In genomic region chr11:58573451-58574104, GRCh38 we compare ENCODE assay signal across 8 cellular contexts. TPM values are rescaled to one million over a fixed set of nuclear protein-coding genes. Genes with fewer than 3 reads are reported as not detected.
DNase-seq lines count a peak whose midpoint lies in the region; ATAC-seq and TF ChIP-seq lines count a peak whose summit lies in the region.

No MANE protein-coding gene starts in this region.

- no peak overlapping the region for H3K9ac ChIP-seq in HCT116 (ENCODE audit: low read length)

- ATAC-seq in HCT116, result no peak

- CTCF ChIA-PET in HCT116 (lab: Charles Lee), result no interaction called here
- CTCF ChIA-PET in Caco-2 (lab: Charles Lee), result no interaction called here

- H3K27me3 Mint-ChIP-seq in activated T-cell treated with anti-CD3 and anti-CD28 coated beads, Interleukin-2, amount 50 U/mL, for 24 hours, result no peaks in the 10 kb centered on the region
- H3K27me3 Mint-ChIP-seq in Caco-2 (ENCODE audit: insufficient read depth, unreplicated experiment), result no peaks in the 10 kb centered on the region

- intact Hi-C loops in HCT116 (cut with micrococcal nuclease), result no loop called here
- intact Hi-C loops in Caco-2 (cut with micrococcal nuclease; ENCODE audit: unreplicated experiment), result no loop called here

- peak overlapping the region; percentile 52 for H3K4me2 ChIP-seq in HCT116 (ENCODE audit: low read length)

- peaks cover 9% of the 10 kb centered on the region for H3K79me2 ChIP-seq in HCT116 (ENCODE audit: insufficient read depth, low read length)

- H3K9me2 ChIP-seq in HCT116 (ENCODE audit: insufficient read depth), result no peaks in the 10 kb centered on the region

- peaks cover 14 to 29% of the 10 kb centered on the region in 2 experiments for H3K4me1 ChIP-seq in HCT116 (ENCODE audit: control insufficient read depth in 1 of 2, insufficient read depth in 2 of 2, low read length in 2 of 2)
- H3K4me1 ChIP-seq in Caco-2, result no peaks in the 10 kb centered on the region

- no peak overlapping the region for H2AFZ ChIP-seq in HCT116 (ENCODE audit: low read depth, low read length, poor library complexity, severe bottlenecking)

- H3K4me1 Mint-ChIP-seq in activated T-cell treated with anti-CD3 and anti-CD28 coated beads, Interleukin-2, amount 50 U/mL, for 24 hours (ENCODE audit: low read depth), result peaks cover 54% of the 10 kb centered on the region
- no peaks in the 10 kb centered on the region for H3K4me1 Mint-ChIP-seq in Caco-2 (ENCODE audit: low read depth, unreplicated experiment)

- H3K36me3 ChIP-seq in HCT116 (ENCODE audit: control insufficient read depth in 1 of 2, insufficient read depth in 2 of 2, low read length in 2 of 2) (no peaks in the 10 kb centered on the region), Caco-2 (ENCODE audit: control insufficient read depth, insufficient read depth, low read length) (no peaks in the 10 kb centered on the region)

- RAD21 ChIA-PET in HCT116 (lab: Charles Lee; ENCODE audit: low non-redundant PET in 1 of 2, low total read pairs in 2 of 2, uncharacterized antibody in 2 of 2, unreplicated experiment in 2 of 2), result no interaction called here

- H3K27ac ChIP-seq in HCT116 (ENCODE audit: low read depth, low read length), result no peak overlapping the region

- H3K27me3 ChIP-seq in HCT116 (ENCODE audit: insufficient read depth, low read length) (no peaks in the 10 kb centered on the region), Caco-2 (replicated peaks; ENCODE audit: control insufficient read depth, insufficient read depth, low read length) (no peaks in the 10 kb centered on the region)

- no TSS peak for BruUV-seq in HCT116 (replicated peaks; lab: Mats Ljungman, UMichigan)
- BruUV-seq in Caco-2 (replicated peaks; lab: Mats Ljungman, UMichigan), result no TSS peak

- H3K9me3 ChIP-seq in HCT116 (ENCODE audit: control insufficient read depth in 1 of 2, insufficient read depth in 1 of 2, low read depth in 1 of 2, low read length in 2 of 2) (no peaks in the 10 kb centered on the region), Caco-2 (no peaks in the 10 kb centered on the region)

- peaks cover 75% of the 10 kb centered on the region for H3K36me3 Mint-ChIP-seq in activated T-cell treated with anti-CD3 and anti-CD28 coated beads, Interleukin-2, amount 50 U/mL, for 24 hours (ENCODE audit: low read depth)
- peaks cover 13% of the 10 kb centered on the region for H3K36me3 Mint-ChIP-seq in Caco-2 (ENCODE audit: insufficient read depth, unreplicated experiment)

- peak; percentile 91 for DNase-seq in EL
- no peak for DNase-seq in HCT116 (ENCODE audit: low read depth, low spot score)
- peak; percentile 86 for DNase-seq in NOMO-1 treated with DMSO at 0.1 percent for 48 hours (lab: John Stamatoyannopoulos, UW; ENCODE audit: unreplicated experiment)
- peak; percentile 67 for DNase-seq in activated T-cell treated with anti-CD3 and anti-CD28 coated beads, Interleukin-2, amount 50 U/mL, for 24 hours
- peak; percentile 88 for DNase-seq in fibroblast of villous mesenchyme (ENCODE audit: low read depth)
- peak; percentile 35 to 67 for DNase-seq in stimulated activated CD4-positive, alpha-beta T cell treated with anti-CD3 and anti-CD28 coated beads, Interleukin-12 subunit alpha, Interleukin-12 subunit beta, amount 100 ng/mL, for 24 hours (ENCODE audit: low read depth in 2 of 2)
- DNase-seq in NCI-H1436 treated with DMSO at 0.1 percent for 48 hours (lab: John Stamatoyannopoulos, UW), result no peak
- no peak for DNase-seq in Caco-2

- H3K4me3 ChIP-seq in HCT116 (replicated peaks in 1 of 2; ENCODE audit: low read depth in 1 of 2, low read length in 2 of 2) (peak overlapping the region in 1 of 2 experiments; percentile 5; a peak in 1 of 4 replicates), fibroblast of villous mesenchyme (ENCODE audit: low read depth, low read length) (peak overlapping the region; percentile 16), Caco-2 (ENCODE audit: low read depth, low read length) (no peak overlapping the region)

- peak overlapping the region; percentile 90 for H3K4me3 Mint-ChIP-seq in activated T-cell treated with anti-CD3 and anti-CD28 coated beads, Interleukin-2, amount 50 U/mL, for 24 hours
- H3K4me3 Mint-ChIP-seq in Caco-2 (ENCODE audit: unreplicated experiment), result no peak overlapping the region

- TF ChIP-seq POLR2A in HCT116 (IDR thresholded peaks at IDR 0.05; ENCODE audit: borderline replicate concordance, extremely low read depth, insufficient read depth, insufficient read length), result no peak

- TF ChIP-seq CTCF in HCT116 (IDR thresholded peaks at IDR 0.05 in 2 of 3, conservative IDR thresholded peaks at IDR 0.05 in 1 of 3; ENCODE audit: borderline replicate concordance in 1 of 3, insufficient read depth in 1 of 3, low read depth in 2 of 3, low read length in 2 of 3) (no peak), fibroblast of villous mesenchyme (IDR thresholded peaks at IDR 0.05; ENCODE audit: insufficient read depth, low read depth, low read length) (no peak), Caco-2 (IDR thresholded peaks at IDR 0.05; ENCODE audit: insufficient read depth in 1 of 2, low read depth in 1 of 2, low read length in 1 of 2, severe bottlenecking in 1 of 2, unreplicated experiment in 1 of 2) (no peak)

- no peaks in the 10 kb centered on the region for H3K9me3 Mint-ChIP-seq in activated T-cell treated with anti-CD3 and anti-CD28 coated beads, Interleukin-2, amount 50 U/mL, for 24 hours
- no peaks in the 10 kb centered on the region for H3K9me3 Mint-ChIP-seq in Caco-2 (ENCODE audit: unreplicated experiment)

- H4K20me1 ChIP-seq in HCT116 (ENCODE audit: insufficient read depth), result no peaks in the 10 kb centered on the region

- POLR2A ChIA-PET in HCT116 (lab: Charles Lee), result no interaction called here
- POLR2A ChIA-PET in Caco-2 (lab: Charles Lee), result no interaction called here

- peak overlapping the region; percentile 100 for H3K27ac Mint-ChIP-seq in activated T-cell treated with anti-CD3 and anti-CD28 coated beads, Interleukin-2, amount 50 U/mL, for 24 hours
- no peak overlapping the region for H3K27ac Mint-ChIP-seq in Caco-2 (ENCODE audit: unreplicated experiment)

- TF ChIP-seq RAD21 in HCT116 (IDR thresholded peaks at IDR 0.05; ENCODE audit: low read depth), result no peak

TF ChIP-seq in HCT116, 20 proteins besides CTCF, POLR2A, EP300 and RAD21:
- TF ChIP-seq CEBPB (IDR thresholded peaks at IDR 0.05; ENCODE audit: low read depth) (peak; percentile 74), EZH2phosphoT487 (IDR thresholded peaks at IDR 0.05; ENCODE audit: borderline replicate concordance) (no peak), ELF1 (IDR thresholded peaks at IDR 0.05; ENCODE audit: borderline replicate concordance, low read depth) (peak; percentile 20; the same call in 1 of the 2 replicates), FOSL1 (IDR thresholded peaks at IDR 0.05; ENCODE audit: low read depth) (peak; percentile 60; the same call in 1 of the 2 replicates), SP1 (IDR thresholded peaks at IDR 0.05; ENCODE audit: low read depth) (peak; percentile 38; the same call in 1 of the 2 replicates), EGR1 (IDR thresholded peaks at IDR 0.05; ENCODE audit: low read depth) (peak; percentile 56; the same call in 1 of the 2 replicates), SRF (IDR thresholded peaks at IDR 0.05; ENCODE audit: low read depth) (peak; percentile 63; the same call in 1 of the 2 replicates), JUND (IDR thresholded peaks at IDR 0.05) (peak; percentile 44; the same call in 1 of the 2 replicates), POLR2AphosphoS5 (IDR thresholded peaks at IDR 0.05; ENCODE audit: low read depth, low read length) (no peak), TCF7L2 (IDR thresholded peaks at IDR 0.05; ENCODE audit: borderline replicate concordance, extremely low read depth, insufficient read depth, insufficient read length) (no peak)

RNA-seq across cellular contexts. Expression of gene LPXN, which starts 2.1 kb away (rescaled TPM):
- 3.6 TPM for total RNA-seq in HCT116 (2021; ENCODE audit: unreplicated experiment)
- 1.2 and 1.4 TPM in 2 replicates for polyA plus RNA-seq in HCT116 (2012)
- total RNA-seq in fibroblast of villous mesenchyme, result 3.5 and 13.9 TPM in 2 replicates
- total RNA-seq in Caco-2 (2022), result 1.8 and 2.1 TPM in 2 replicates

RNA-seq across cellular contexts. Expression of gene ZFP91, which starts 5.3 kb away (rescaled TPM):
- total RNA-seq in HCT116 (2021; ENCODE audit: unreplicated experiment), result 58.6 TPM
- polyA plus RNA-seq in HCT116 (2012), result 16.7 and 23.0 TPM in 2 replicates
- total RNA-seq in fibroblast of villous mesenchyme, result 54.4 and 68.7 TPM in 2 replicates
- 37.5 and 40.6 TPM in 2 replicates for total RNA-seq in Caco-2 (2022)

RNA-seq across cellular contexts. Expression of gene CNTF, which starts 48.9 kb away (rescaled TPM):
- total RNA-seq in HCT116 (2021; ENCODE audit: unreplicated experiment) (2.3 TPM), fibroblast of villous mesenchyme (2.2 and 2.9 TPM in 2 replicates), Caco-2 (2022) (3.3 and 3.6 TPM in 2 replicates)
- 0.24 and 0.47 TPM in 2 replicates for polyA plus RNA-seq in HCT116 (2012)

Comparison
In these comparisons a context has a peak if more than half of its experiments do, and no peak if none do; other contexts are left out.
1. DNase-seq: peak in EL (single experiment), NOMO-1 treated with DMSO at 0.1 percent for 48 hours (single experiment), activated T-cell treated with anti-CD3 and anti-CD28 coated beads, Interleukin-2, amount 50 U/mL, for 24 hours (single experiment), fibroblast of villous mesenchyme (single experiment) and stimulated activated CD4-positive, alpha-beta T cell treated with anti-CD3 and anti-CD28 coated beads, Interleukin-12 subunit alpha, Interleukin-12 subunit beta, amount 100 ng/mL, for 24 hours (2 of 2); none in HCT116 (single experiment), NCI-H1436 treated with DMSO at 0.1 percent for 48 hours (single experiment) and Caco-2 (0 of 2).